ENCODE assay signal across 1 cellular context in the genomic region with DNA sequence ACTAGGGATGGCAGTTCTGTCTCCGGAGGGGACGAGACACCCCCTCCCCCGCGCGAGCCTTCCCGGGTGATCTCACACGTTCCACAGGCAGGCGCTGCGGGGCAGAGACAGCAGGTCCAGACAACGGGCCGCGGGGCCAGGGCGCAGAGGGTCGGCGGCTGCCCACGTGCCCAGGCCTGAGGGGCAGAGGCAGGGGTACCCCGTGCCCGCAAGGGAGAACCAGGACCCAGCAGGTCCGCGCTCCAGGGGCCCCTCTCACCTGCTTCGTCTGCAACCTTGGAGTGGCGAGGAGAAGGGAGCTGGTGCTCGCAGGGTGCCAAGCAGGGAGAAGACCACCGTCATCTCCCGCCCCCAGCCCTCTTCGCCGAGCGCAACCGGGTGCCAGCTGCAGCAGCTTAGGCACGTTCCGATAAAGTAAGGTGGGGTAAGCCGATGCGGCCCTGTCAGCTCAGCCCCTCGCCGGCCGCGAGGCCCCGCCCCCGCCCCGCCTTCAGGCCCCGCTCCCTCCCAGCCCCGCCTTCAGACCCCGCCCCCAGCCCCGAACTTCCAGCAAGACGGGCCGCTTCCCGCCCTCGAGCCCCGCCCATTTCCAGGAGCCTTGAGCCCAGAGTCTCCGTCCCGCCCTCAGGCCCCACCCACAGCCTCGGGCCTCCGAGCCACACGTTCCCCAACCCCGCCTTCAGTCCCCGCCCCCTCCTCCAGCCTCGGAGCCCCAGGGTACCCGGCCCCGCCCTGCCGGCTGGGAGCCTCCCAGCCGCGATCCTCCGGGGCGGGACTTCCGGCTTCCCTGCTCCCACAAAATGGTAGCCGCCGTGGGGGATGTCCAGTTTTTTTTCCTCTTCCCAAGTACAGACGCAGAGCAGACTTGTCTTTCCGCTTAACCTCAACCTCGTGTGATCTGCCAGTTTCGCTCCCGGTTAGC.
TF ChIP-seq lines count a peak whose summit lies in the region.

A gene with protein sequence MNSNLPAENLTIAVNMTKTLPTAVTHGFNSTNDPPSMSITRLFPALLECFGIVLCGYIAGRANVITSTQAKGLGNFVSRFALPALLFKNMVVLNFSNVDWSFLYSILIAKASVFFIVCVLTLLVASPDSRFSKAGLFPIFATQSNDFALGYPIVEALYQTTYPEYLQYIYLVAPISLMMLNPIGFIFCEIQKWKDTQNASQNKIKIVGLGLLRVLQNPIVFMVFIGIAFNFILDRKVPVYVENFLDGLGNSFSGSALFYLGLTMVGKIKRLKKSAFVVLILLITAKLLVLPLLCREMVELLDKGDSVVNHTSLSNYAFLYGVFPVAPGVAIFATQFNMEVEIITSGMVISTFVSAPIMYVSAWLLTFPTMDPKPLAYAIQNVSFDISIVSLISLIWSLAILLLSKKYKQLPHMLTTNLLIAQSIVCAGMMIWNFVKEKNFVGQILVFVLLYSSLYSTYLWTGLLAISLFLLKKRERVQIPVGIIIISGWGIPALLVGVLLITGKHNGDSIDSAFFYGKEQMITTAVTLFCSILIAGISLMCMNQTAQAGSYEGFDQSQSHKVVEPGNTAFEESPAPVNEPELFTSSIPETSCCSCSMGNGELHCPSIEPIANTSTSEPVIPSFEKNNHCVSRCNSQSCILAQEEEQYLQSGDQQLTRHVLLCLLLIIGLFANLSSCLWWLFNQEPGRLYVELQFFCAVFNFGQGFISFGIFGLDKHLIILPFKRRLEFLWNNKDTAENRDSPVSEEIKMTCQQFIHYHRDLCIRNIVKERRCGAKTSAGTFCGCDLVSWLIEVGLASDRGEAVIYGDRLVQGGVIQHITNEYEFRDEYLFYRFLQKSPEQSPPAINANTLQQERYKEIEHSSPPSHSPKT (minus strand): TSS at position 416 of the 922 bp plus-strand sequence. CDS start 5,073 bp downstream, outside the sequence.

TF ChIP-seq in HepG2, 621 proteins besides CTCF, POLR2A, EP300 and RAD21 (continued from another document and continues in another):
- TF ChIP-seq, protein P1, sequence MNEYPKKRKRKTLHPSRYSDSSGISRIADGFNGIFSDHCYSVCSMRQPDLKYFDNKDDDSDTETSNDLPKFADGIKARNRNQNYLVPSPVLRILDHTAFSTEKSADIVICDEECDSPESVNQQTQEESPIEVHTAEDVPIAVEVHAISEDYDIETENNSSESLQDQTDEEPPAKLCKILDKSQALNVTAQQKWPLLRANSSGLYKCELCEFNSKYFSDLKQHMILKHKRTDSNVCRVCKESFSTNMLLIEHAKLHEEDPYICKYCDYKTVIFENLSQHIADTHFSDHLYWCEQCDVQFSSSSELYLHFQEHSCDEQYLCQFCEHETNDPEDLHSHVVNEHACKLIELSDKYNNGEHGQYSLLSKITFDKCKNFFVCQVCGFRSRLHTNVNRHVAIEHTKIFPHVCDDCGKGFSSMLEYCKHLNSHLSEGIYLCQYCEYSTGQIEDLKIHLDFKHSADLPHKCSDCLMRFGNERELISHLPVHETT (CRISPR knock-in tag; conservative IDR thresholded peaks at IDR 0.05): no peak
- TF ChIP-seq HMG20A (CRISPR knock-in tag; IDR thresholded peaks at IDR 0.05; ENCODE audit: borderline replicate concordance) (no peak), ZNF274 (CRISPR knock-in tag; IDR thresholded peaks at IDR 0.05) (peak; percentile 72; the same call in 1 of the 2 replicates), ZNF607 (CRISPR knock-in tag; IDR thresholded peaks at IDR 0.05; ENCODE audit: borderline replicate concordance) (peak; percentile 34; the same call in 1 of the 2 replicates), NBN (conservative IDR thresholded peaks at IDR 0.05) (no peak), ZNF570 (CRISPR knock-in tag; IDR thresholded peaks at IDR 0.05; ENCODE audit: borderline replicate concordance) (no peak), MYNN (CRISPR knock-in tag; IDR thresholded peaks at IDR 0.05; ENCODE audit: low read depth) (no peak), HDAC1 (CRISPR knock-in tag; IDR thresholded peaks at IDR 0.05) (peak; percentile 39; the same call in 1 of the 2 replicates), ZNF7 (CRISPR knock-in tag; IDR thresholded peaks at IDR 0.05) (no peak), MIER3 (CRISPR knock-in tag; IDR thresholded peaks at IDR 0.05; ENCODE audit: borderline replicate concordance) (0 out of 2 replicates have a peak, but pooled peaks have one; percentile 26), FOXK1 (CRISPR knock-in tag; IDR thresholded peaks at IDR 0.05; ENCODE audit: borderline replicate concordance, low read depth) (peak; percentile 50; the same call in 1 of the 2 replicates), ZNF468 (CRISPR knock-in tag; IDR thresholded peaks at IDR 0.05) (no peak), TAF15 (IDR thresholded peaks at IDR 0.05; ENCODE audit: low read depth, low read length, poor library complexity, severe bottlenecking) (no peak), ZNF225 (CRISPR knock-in tag; IDR thresholded peaks at IDR 0.05) (no peak), ZNF282 (IDR thresholded peaks at IDR 0.05; ENCODE audit: partially characterized antibody) (no peak), U2AF1 (optimal IDR thresholded peaks at IDR 0.05; ENCODE audit: low read depth, low read length) (no peak), ZNF263 (CRISPR knock-in tag; IDR thresholded peaks at IDR 0.05) (no peak), ZNF143 (CRISPR knock-in tag; IDR thresholded peaks at IDR 0.05) (no peak), ZNF558 (CRISPR knock-in tag; IDR thresholded peaks at IDR 0.05; ENCODE audit: borderline replicate concordance) (no peak), ZNF550 (CRISPR knock-in tag; IDR thresholded peaks at IDR 0.05; ENCODE audit: borderline replicate concordance) (no peak), ASH2L (IDR thresholded peaks at IDR 0.05; ENCODE audit: insufficient read length, low read depth, low read length) (no peak), MATR3 (CRISPR knock-in tag; IDR thresholded peaks at IDR 0.05) (no peak), MED8 (CRISPR knock-in tag; IDR thresholded peaks at IDR 0.05; ENCODE audit: insufficient replicate concordance) (no peak), CEBPB (IDR thresholded peaks at IDR 0.05; ENCODE audit: borderline replicate concordance, low read depth, low read length) (no peak), ZNF446 (CRISPR knock-in tag; IDR thresholded peaks at IDR 0.05) (0 out of 2 replicates have a peak, but pooled peaks have one; percentile 46), ZMYM2 (CRISPR knock-in tag; IDR thresholded peaks at IDR 0.05) (no peak), REXO4 (CRISPR knock-in tag; IDR thresholded peaks at IDR 0.05; ENCODE audit: borderline replicate concordance) (no peak), ZC3H13 (CRISPR knock-in tag; IDR thresholded peaks at IDR 0.05) (no peak), FOSL2 (CRISPR knock-in tag; IDR thresholded peaks at IDR 0.05) (peak; percentile 16; the same call in 1 of the 2 replicates), RARG (CRISPR knock-in tag; IDR thresholded peaks at IDR 0.05; ENCODE audit: low read depth) (no peak), FIP1L1 (IDR thresholded peaks at IDR 0.05; ENCODE audit: borderline replicate concordance, insufficient read depth, low read depth, low read length) (no peak)
- TF ChIP-seq, protein P2, sequence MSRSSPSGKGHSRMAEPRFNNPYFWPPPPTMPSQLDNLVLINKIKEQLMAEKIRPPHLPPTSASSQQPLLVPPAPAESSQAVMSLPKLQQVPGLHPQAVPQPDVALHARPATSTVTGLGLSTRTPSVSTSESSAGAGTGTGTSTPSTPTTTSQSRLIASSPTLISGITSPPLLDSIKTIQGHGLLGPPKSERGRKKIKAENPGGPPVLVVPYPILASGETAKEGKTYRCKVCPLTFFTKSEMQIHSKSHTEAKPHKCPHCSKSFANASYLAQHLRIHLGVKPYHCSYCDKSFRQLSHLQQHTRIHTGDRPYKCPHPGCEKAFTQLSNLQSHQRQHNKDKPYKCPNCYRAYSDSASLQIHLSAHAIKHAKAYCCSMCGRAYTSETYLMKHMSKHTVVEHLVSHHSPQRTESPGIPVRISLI (CRISPR knock-in tag; IDR thresholded peaks at IDR 0.05; ENCODE audit: borderline replicate concordance): peak; percentile 76
- TF ChIP-seq, protein P3, sequence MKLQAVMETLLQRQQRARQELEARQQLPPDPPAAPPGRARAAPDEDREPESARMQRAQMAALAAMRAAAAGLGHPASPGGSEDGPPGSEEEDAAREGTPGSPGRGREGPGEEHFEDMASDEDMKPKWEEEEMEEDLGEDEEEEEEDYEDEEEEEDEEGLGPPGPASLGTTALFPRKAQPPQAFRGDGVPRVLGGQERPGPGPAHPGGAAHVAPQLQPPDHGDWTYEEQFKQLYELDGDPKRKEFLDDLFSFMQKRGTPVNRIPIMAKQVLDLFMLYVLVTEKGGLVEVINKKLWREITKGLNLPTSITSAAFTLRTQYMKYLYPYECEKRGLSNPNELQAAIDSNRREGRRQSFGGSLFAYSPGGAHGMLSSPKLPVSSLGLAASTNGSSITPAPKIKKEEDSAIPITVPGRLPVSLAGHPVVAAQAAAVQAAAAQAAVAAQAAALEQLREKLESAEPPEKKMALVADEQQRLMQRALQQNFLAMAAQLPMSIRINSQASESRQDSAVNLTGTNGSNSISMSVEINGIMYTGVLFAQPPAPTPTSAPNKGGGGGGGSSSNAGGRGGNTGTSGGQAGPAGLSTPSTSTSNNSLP (IDR thresholded peaks at IDR 0.05; ENCODE audit: low read depth, low read length): no peak
- TF ChIP-seq, protein P4, sequence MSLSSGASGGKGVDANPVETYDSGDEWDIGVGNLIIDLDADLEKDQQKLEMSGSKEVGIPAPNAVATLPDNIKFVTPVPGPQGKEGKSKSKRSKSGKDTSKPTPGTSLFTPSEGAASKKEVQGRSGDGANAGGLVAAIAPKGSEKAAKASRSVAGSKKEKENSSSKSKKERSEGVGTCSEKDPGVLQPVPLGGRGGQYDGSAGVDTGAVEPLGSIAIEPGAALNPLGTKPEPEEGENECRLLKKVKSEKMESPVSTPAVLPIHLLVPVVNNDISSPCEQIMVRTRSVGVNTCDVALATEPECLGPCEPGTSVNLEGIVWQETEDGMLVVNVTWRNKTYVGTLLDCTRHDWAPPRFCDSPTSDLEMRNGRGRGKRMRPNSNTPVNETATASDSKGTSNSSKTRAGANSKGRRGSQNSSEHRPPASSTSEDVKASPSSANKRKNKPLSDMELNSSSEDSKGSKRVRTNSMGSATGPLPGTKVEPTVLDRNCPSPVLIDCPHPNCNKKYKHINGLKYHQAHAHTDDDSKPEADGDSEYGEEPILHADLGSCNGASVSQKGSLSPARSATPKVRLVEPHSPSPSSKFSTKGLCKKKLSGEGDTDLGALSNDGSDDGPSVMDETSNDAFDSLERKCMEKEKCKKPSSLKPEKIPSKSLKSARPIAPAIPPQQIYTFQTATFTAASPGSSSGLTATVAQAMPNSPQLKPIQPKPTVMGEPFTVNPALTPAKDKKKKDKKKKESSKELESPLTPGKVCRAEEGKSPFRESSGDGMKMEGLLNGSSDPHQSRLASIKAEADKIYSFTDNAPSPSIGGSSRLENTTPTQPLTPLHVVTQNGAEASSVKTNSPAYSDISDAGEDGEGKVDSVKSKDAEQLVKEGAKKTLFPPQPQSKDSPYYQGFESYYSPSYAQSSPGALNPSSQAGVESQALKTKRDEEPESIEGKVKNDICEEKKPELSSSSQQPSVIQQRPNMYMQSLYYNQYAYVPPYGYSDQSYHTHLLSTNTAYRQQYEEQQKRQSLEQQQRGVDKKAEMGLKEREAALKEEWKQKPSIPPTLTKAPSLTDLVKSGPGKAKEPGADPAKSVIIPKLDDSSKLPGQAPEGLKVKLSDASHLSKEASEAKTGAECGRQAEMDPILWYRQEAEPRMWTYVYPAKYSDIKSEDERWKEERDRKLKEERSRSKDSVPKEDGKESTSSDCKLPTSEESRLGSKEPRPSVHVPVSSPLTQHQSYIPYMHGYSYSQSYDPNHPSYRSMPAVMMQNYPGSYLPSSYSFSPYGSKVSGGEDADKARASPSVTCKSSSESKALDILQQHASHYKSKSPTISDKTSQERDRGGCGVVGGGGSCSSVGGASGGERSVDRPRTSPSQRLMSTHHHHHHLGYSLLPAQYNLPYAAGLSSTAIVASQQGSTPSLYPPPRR (CRISPR knock-in tag; IDR thresholded peaks at IDR 0.05; ENCODE audit: borderline replicate concordance): no peak
- TF ChIP-seq, protein P5, sequence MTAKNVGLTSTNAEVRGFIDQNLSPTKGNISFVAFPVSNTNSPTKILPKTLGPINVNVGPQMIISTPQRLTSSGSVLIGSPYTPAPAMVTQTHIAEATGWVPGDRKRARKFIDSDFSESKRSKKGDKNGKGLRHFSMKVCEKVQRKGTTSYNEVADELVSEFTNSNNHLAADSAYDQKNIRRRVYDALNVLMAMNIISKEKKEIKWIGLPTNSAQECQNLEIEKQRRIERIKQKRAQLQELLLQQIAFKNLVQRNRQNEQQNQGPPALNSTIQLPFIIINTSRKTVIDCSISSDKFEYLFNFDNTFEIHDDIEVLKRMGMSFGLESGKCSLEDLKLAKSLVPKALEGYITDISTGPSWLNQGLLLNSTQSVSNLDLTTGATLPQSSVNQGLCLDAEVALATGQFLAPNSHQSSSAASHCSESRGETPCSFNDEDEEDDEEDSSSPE (CRISPR knock-in tag; IDR thresholded peaks at IDR 0.05): no peak
- TF ChIP-seq, protein P6, sequence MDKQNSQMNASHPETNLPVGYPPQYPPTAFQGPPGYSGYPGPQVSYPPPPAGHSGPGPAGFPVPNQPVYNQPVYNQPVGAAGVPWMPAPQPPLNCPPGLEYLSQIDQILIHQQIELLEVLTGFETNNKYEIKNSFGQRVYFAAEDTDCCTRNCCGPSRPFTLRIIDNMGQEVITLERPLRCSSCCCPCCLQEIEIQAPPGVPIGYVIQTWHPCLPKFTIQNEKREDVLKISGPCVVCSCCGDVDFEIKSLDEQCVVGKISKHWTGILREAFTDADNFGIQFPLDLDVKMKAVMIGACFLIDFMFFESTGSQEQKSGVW (CRISPR knock-in tag; IDR thresholded peaks at IDR 0.05; ENCODE audit: borderline replicate concordance): no peak
- TF ChIP-seq, protein P7, sequence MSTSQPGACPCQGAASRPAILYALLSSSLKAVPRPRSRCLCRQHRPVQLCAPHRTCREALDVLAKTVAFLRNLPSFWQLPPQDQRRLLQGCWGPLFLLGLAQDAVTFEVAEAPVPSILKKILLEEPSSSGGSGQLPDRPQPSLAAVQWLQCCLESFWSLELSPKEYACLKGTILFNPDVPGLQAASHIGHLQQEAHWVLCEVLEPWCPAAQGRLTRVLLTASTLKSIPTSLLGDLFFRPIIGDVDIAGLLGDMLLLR (CRISPR knock-in tag; IDR thresholded peaks at IDR 0.05): no peak; the same call in 1 of the 2 replicates
- TF ChIP-seq, protein P8, sequence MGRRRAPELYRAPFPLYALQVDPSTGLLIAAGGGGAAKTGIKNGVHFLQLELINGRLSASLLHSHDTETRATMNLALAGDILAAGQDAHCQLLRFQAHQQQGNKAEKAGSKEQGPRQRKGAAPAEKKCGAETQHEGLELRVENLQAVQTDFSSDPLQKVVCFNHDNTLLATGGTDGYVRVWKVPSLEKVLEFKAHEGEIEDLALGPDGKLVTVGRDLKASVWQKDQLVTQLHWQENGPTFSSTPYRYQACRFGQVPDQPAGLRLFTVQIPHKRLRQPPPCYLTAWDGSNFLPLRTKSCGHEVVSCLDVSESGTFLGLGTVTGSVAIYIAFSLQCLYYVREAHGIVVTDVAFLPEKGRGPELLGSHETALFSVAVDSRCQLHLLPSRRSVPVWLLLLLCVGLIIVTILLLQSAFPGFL (CRISPR knock-in tag; IDR thresholded peaks at IDR 0.05): no peak
- TF ChIP-seq, protein P9, sequence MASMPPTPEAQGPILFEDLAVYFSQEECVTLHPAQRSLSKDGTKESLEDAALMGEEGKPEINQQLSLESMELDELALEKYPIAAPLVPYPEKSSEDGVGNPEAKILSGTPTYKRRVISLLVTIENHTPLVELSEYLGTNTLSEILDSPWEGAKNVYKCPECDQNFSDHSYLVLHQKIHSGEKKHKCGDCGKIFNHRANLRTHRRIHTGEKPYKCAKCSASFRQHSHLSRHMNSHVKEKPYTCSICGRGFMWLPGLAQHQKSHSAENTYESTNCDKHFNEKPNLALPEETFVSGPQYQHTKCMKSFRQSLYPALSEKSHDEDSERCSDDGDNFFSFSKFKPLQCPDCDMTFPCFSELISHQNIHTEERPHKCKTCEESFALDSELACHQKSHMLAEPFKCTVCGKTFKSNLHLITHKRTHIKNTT (CRISPR knock-in tag; IDR thresholded peaks at IDR 0.05): no peak
